Comparison of ENCODE assay signal across 36 cellular contexts in genomic region chr2:152162141-152162540, GRCh38. TPM values are rescaled to one million over a fixed set of nuclear protein-coding genes. Genes with fewer than 3 reads are reported as not detected.
DNase-seq lines count a peak whose midpoint lies in the region; ATAC-seq, FAIRE-seq and TF ChIP-seq lines count a peak whose summit lies in the region.
"Had no signal": no experiment of that assay in that cellular context is flagged by ENCODE, and none has a peak within 500 bp of the region (broad histone marks: within the 10 kb centered on the region; RNA-seq: fewer than 3 reads in every experiment).

No MANE protein-coding gene starts in this region.

- peaks cover 55% of the 10 kb centered on the region for H3K36me3 Mint-ChIP-seq in nephron (ENCODE audit: low read depth)
- peaks cover 20 to 29% of the 10 kb centered on the region in 2 donors for H3K36me3 Mint-ChIP-seq in stimulated activated naive B cell treated with anti-CD40 and anti-IgM and Interleukin-4, amounts not matched to agents 10 μg/mL and 1 μg/mL and 100 μg/mL, for 72 hours
- H3K36me3 Mint-ChIP-seq in CD8-positive, alpha-beta memory T cell: peaks cover 6 to 18% (median 12%) of the 10 kb centered on the region in 3 donors
- peaks cover 20% of the 10 kb centered on the region for H3K36me3 Mint-ChIP-seq in activated CD8-positive, alpha-beta T cell treated with anti-CD3 and anti-CD28 coated beads, Interleukin-2, amount 10 ng/mL, durations not matched to agents 7 days and 5 days (ENCODE audit: low read depth)

- POLR2A ChIA-PET in HepG2 (lab: Yijun Ruan, JAX): no interaction called here
- POLR2A ChIA-PET in K562 (lab: Yijun Ruan, JAX): interaction anchor here (0.6 to 0.7 kb wide), 2 partner anchors 24 to 173 kb away, joined by 3 to 4 read pairs; no protein-coding TSS in a partner anchor
- POLR2A ChIA-PET in CD8-positive, alpha-beta memory T cell (lab: Charles Lee): no interaction called here
- POLR2A ChIA-PET in activated CD8-positive, alpha-beta T cell treated with anti-CD3 and anti-CD28 coated beads, Interleukin-2, amount 10 ng/mL, durations not matched to agents 7 days and 5 days (lab: Charles Lee): no interaction called here

- peaks cover 32% of the 10 kb centered on the region for H3K9me3 Mint-ChIP-seq in nephron
- H3K9me3 Mint-ChIP-seq in stimulated activated naive B cell treated with anti-CD40 and anti-IgM and Interleukin-4, amounts not matched to agents 10 μg/mL and 1 μg/mL and 100 μg/mL, for 72 hours: peaks cover 5% of the 10 kb centered on the region in 2 donors
- peaks cover 0 to 1% (median 0%) of the 10 kb centered on the region in 5 donors for H3K9me3 Mint-ChIP-seq in CD8-positive, alpha-beta memory T cell
- H3K9me3 Mint-ChIP-seq in activated CD8-positive, alpha-beta T cell treated with anti-CD3 and anti-CD28 coated beads, Interleukin-2, amount 10 ng/mL, durations not matched to agents 7 days and 5 days (ENCODE audit: insufficient read depth): peaks cover 6% of the 10 kb centered on the region

- no peaks in the 10 kb centered on the region for H3K36me3 ChIP-seq in HepG2 (replicated peaks in 1 of 2; ENCODE audit: control insufficient read depth in 1 of 2, insufficient read depth in 2 of 2, low read length in 2 of 2)
- H3K36me3 ChIP-seq in right lobe of liver: no peaks in the 10 kb centered on the region
- no peaks in the 10 kb centered on the region for H3K36me3 ChIP-seq in K562 (ENCODE audit: control insufficient read depth, insufficient read depth, low read length)
- H3K36me3 ChIP-seq in CD8-positive, alpha-beta memory T cell (ENCODE audit: insufficient read depth, low read length): no peaks in the 10 kb centered on the region
- H3K36me3 ChIP-seq: BE2C had no signal

- H2AFZ ChIP-seq in HepG2 (ENCODE audit: low read length): no peak overlapping the region
- no peak overlapping the region for H2AFZ ChIP-seq in K562 (ENCODE audit: low read depth, low read length)

- peaks cover 18% of the 10 kb centered on the region for H3K4me1 Mint-ChIP-seq in nephron
- peaks cover 13 to 34% of the 10 kb centered on the region in 2 donors for H3K4me1 Mint-ChIP-seq in stimulated activated naive B cell treated with anti-CD40 and anti-IgM and Interleukin-4, amounts not matched to agents 10 μg/mL and 1 μg/mL and 100 μg/mL, for 72 hours
- peaks cover 33 to 48% (median 45%) of the 10 kb centered on the region in 3 donors for H3K4me1 Mint-ChIP-seq in CD8-positive, alpha-beta memory T cell
- H3K4me1 Mint-ChIP-seq in activated CD8-positive, alpha-beta T cell treated with anti-CD3 and anti-CD28 coated beads, Interleukin-2, amount 10 ng/mL, durations not matched to agents 7 days and 5 days (ENCODE audit: low read depth): peaks cover 7% of the 10 kb centered on the region

- intact Hi-C loops in HepG2 (cut with micrococcal nuclease; ENCODE audit: unreplicated experiment) (no loop called here), right lobe of liver (cut with DNase I) (no loop called here), K562 (cut with micrococcal nuclease) (no loop called here)

- TF ChIP-seq EP300 in HepG2 (IDR thresholded peaks at IDR 0.05; ENCODE audit: low read depth in 2 of 2, low read length in 2 of 2) (no peak), HepG2 (CRISPR knock-in tag; IDR thresholded peaks at IDR 0.05; ENCODE audit: borderline replicate concordance) (no peak), K562 (IDR thresholded peaks at IDR 0.05; ENCODE audit: low read length) (no peak)

- no peak overlapping the region for H3K4me3 Mint-ChIP-seq in nephron
- no peak overlapping the region for H3K4me3 Mint-ChIP-seq in stimulated activated naive B cell treated with anti-CD40 and anti-IgM and Interleukin-4, amounts not matched to agents 10 μg/mL and 1 μg/mL and 100 μg/mL, for 72 hours
- no peak overlapping the region for H3K4me3 Mint-ChIP-seq in CD8-positive, alpha-beta memory T cell
- H3K4me3 Mint-ChIP-seq in activated CD8-positive, alpha-beta T cell treated with anti-CD3 and anti-CD28 coated beads, Interleukin-2, amount 10 ng/mL, durations not matched to agents 7 days and 5 days: no peak overlapping the region
- H3K4me3 Mint-ChIP-seq: B cell; CD14-positive monocyte; CD4-positive, alpha-beta memory T cell; CD4-positive, alpha-beta T cell; CD4-positive, CD25-positive, alpha-beta regulatory T cell; CD8-positive, alpha-beta T cell had no signal

- in situ Hi-C loops in HepG2 (cut with HindIII; ENCODE audit: extremely low pct_ligation_motif_present, low pct_unique_long_range_greater_than_20kb) (no loop called here), K562 (cut with MboI) (no loop called here)

- H3K9ac ChIP-seq in HepG2 (ENCODE audit: insufficient read depth, low read depth, low read length): no peak overlapping the region
- no peak overlapping the region for H3K9ac ChIP-seq in K562 (ENCODE audit: insufficient read depth in 1 of 2, low read depth in 2 of 2, low read length in 2 of 2)
- H3K9ac ChIP-seq: BLaER1; BLaER1 treated with 17β-estradiol and CSF1 and Interleukin-3, amounts not matched to agents 10 nM and 100 nM had no signal

- no peak for TF ChIP-seq RAD21 in HepG2 (CRISPR knock-in tag; IDR thresholded peaks at IDR 0.05)
- TF ChIP-seq RAD21 in K562 (CRISPR knock-in tag; conservative IDR thresholded peaks at IDR 0.05 in 1 of 2, IDR thresholded peaks at IDR 0.05 in 1 of 2): no peak

- TF ChIP-seq POLR2A in HepG2 (IDR thresholded peaks at IDR 0.05; ENCODE audit: insufficient read depth in 1 of 2, low read depth in 2 of 2, low read length in 2 of 2): no peak
- TF ChIP-seq POLR2A in right lobe of liver (IDR thresholded peaks at IDR 0.05): no peak
- no peak for TF ChIP-seq POLR2A in K562 (conservative IDR thresholded peaks at IDR 0.05)

- H3K9me1 ChIP-seq in K562 (ENCODE audit: control insufficient read depth, insufficient read depth, low read length): no peaks in the 10 kb centered on the region

- H3K27ac ChIP-seq in HepG2 (ENCODE audit: extremely low read length, insufficient read depth, low read length) (no peak overlapping the region), right lobe of liver (no peak overlapping the region), K562 (ENCODE audit: extremely low read depth, low read depth, low read length) (no peak overlapping the region)
- no peak overlapping the region for H3K27ac ChIP-seq in CD8-positive, alpha-beta memory T cell (ENCODE audit: low read depth, low read length)
- H3K27ac ChIP-seq: 22Rv1; A549; BLaER1; BLaER1 treated with 17β-estradiol and CSF1 and Interleukin-3, amounts not matched to agents 10 nM and 100 nM; C4-2B had no signal

- H3K4me2 ChIP-seq in HepG2 (ENCODE audit: low read depth, low read length) (no peak overlapping the region), K562 (ENCODE audit: insufficient read depth, low read length) (no peak overlapping the region)
- H3K4me2 ChIP-seq: A549; BLaER1; BLaER1 treated with 17β-estradiol and CSF1 and Interleukin-3, amounts not matched to agents 10 nM and 100 nM had no signal

- H3K9me3 ChIP-seq in HepG2 (ENCODE audit: low read length) (peaks cover 8% of the 10 kb centered on the region), right lobe of liver (no peaks in the 10 kb centered on the region), K562 (replicated peaks; ENCODE audit: control insufficient read depth, insufficient read depth, low read depth, low read length) (no peaks in the 10 kb centered on the region)
- H3K9me3 ChIP-seq in CD8-positive, alpha-beta memory T cell (ENCODE audit: low read length): no peaks in the 10 kb centered on the region
- H3K9me3 ChIP-seq: BE2C had no signal

- BruUV-seq in HepG2 (replicated peaks; lab: Mats Ljungman, UMichigan) (no TSS peak), K562 (replicated peaks; lab: Mats Ljungman, UMichigan) (no TSS peak)

- ATAC-seq in HepG2 (no peak), right lobe of liver (no peak), K562 (no peak)
- no peak for ATAC-seq in stimulated activated naive B cell treated with anti-CD40 and anti-IgM and Interleukin-4, amounts not matched to agents 10 μg/mL and 1 μg/mL and 100 μg/mL, for 72 hours (replicated peaks)
- no peak for ATAC-seq in activated CD8-positive, alpha-beta T cell treated with anti-CD3 and anti-CD28 coated beads, Interleukin-2, amount 10 ng/mL, durations not matched to agents 7 days and 5 days
- ATAC-seq: A549; CD8-positive, alpha-beta T cell had no signal

- H3K79me2 ChIP-seq in HepG2 (ENCODE audit: insufficient read depth, low read length) (peaks cover 39% of the 10 kb centered on the region), K562 (ENCODE audit: control insufficient read depth, insufficient read depth, low read length) (peaks cover 19% of the 10 kb centered on the region)

- no peak overlapping the region for H3K4me3 ChIP-seq in HepG2 (replicated peaks in 1 of 3; ENCODE audit: insufficient read depth in 1 of 3, low read depth in 2 of 3, low read length in 3 of 3)
- no peak overlapping the region for H3K4me3 ChIP-seq in right lobe of liver
- H3K4me3 ChIP-seq in K562: no peak overlapping the region
- H3K4me3 ChIP-seq in CD8-positive, alpha-beta memory T cell (ENCODE audit: low read length): no peak overlapping the region
- H3K4me3 ChIP-seq: A549; BLaER1; BLaER1 treated with 17β-estradiol and CSF1 and Interleukin-3, amounts not matched to agents 10 nM and 100 nM had no signal

- WGBS in HepG2 (ENCODE audit: low lambda C conversion rate): 97% methylated on average over 3 of the region's 3 CpGs
- 92% methylated on average over 2 of the region's 3 CpGs for WGBS in right lobe of liver (ENCODE audit: insufficient coverage, low coverage, low lambda C conversion rate, missing lambda C conversion rate)
- 98% methylated on average over 3 of the region's 3 CpGs for WGBS in K562 (ENCODE audit: insufficient coverage, low coverage, missing lambda C conversion rate)

- peaks cover 8% of the 10 kb centered on the region for H3K4me1 ChIP-seq in HepG2 (ENCODE audit: insufficient read depth, low read length)
- peaks cover 0 to 10% (median 1%) of the 10 kb centered on the region in 4 donors for H3K4me1 ChIP-seq in right lobe of liver
- H3K4me1 ChIP-seq in K562 (replicated peaks in 1 of 2; ENCODE audit: control insufficient read depth in 2 of 2, insufficient read depth in 2 of 2, low read length in 2 of 2): peaks cover 2 to 8% of the 10 kb centered on the region in 2 experiments; a peak in 4 of 5 replicates
- peaks cover 2% of the 10 kb centered on the region for H3K4me1 ChIP-seq in CD8-positive, alpha-beta memory T cell (ENCODE audit: insufficient read depth, low read length)
- H3K4me1 ChIP-seq: BE2C had no signal

- H3K27ac Mint-ChIP-seq in nephron: peak overlapping the region in 2 of 3 experiments; percentile 33 to 92
- peak overlapping the region; percentile 14 for H3K27ac Mint-ChIP-seq in stimulated activated naive B cell treated with anti-CD40 and anti-IgM and Interleukin-4, amounts not matched to agents 10 μg/mL and 1 μg/mL and 100 μg/mL, for 72 hours
- H3K27ac Mint-ChIP-seq in CD8-positive, alpha-beta memory T cell: peak overlapping the region in 1 of 8 donors; percentile 82
- no peak overlapping the region for H3K27ac Mint-ChIP-seq in activated CD8-positive, alpha-beta T cell treated with anti-CD3 and anti-CD28 coated beads, Interleukin-2, amount 10 ng/mL, durations not matched to agents 7 days and 5 days
- H3K27ac Mint-ChIP-seq: B cell; CD4-positive, alpha-beta T cell; CD4-positive, CD25-positive, alpha-beta regulatory T cell had no signal

- TF ChIP-seq CTCF in HepG2 (CRISPR knock-in tag; IDR thresholded peaks at IDR 0.05): no peak
- no peak for TF ChIP-seq CTCF in right lobe of liver (IDR thresholded peaks at IDR 0.05)
- TF ChIP-seq CTCF in K562 (IDR thresholded peaks at IDR 0.05 in 2 of 3, conservative IDR thresholded peaks at IDR 0.05 in 1 of 3; ENCODE audit: insufficient read depth in 2 of 3, low read depth in 1 of 3, low read length in 3 of 3): no peak
- TF ChIP-seq CTCF in nephron (IDR thresholded peaks at IDR 0.05; ENCODE audit: unreplicated experiment in 3 of 3): no peak

- H4K20me1 ChIP-seq in HepG2 (ENCODE audit: insufficient read depth, low read length): no peaks in the 10 kb centered on the region
- 0 out of 2 replicates have a peak, but pooled peaks cover 3% of the 10 kb centered on the region for H4K20me1 ChIP-seq in K562 (replicated peaks; ENCODE audit: control insufficient read depth, insufficient read depth, low read length)

- CTCF ChIA-PET in HepG2 (lab: Yijun Ruan, JAX; ENCODE audit: low intra/inter-chr PET ratio, low total read pairs) (no interaction called here), K562 (lab: Yijun Ruan, JAX; ENCODE audit: low intra/inter-chr PET ratio) (no interaction called here)
- CTCF ChIA-PET in CD8-positive, alpha-beta memory T cell (lab: Charles Lee): no interaction called here
- CTCF ChIA-PET in activated CD8-positive, alpha-beta T cell treated with anti-CD3 and anti-CD28 coated beads, Interleukin-2, amount 10 ng/mL, durations not matched to agents 7 days and 5 days (lab: Charles Lee): interaction anchor here (0.9 kb wide), 2 partner anchors 63 to 474 kb away, joined by 3 read pairs; partner anchors contain the start of gene CACNB4

- no peak for DNase-seq in HepG2 (ENCODE audit: low spot score)
- no peak for DNase-seq in right lobe of liver
- no peak for DNase-seq in K562 (ENCODE audit: extremely low read depth in 1 of 4, low spot score in 3 of 4)
- no peak for DNase-seq in stimulated activated naive B cell treated with anti-CD40 and anti-IgM and Interleukin-4, amounts not matched to agents 10 μg/mL and 1 μg/mL and 100 μg/mL, for 72 hours
- no peak for DNase-seq in urothelium cell line (ENCODE audit: low spot score)
- no peak for DNase-seq in CD8-positive, alpha-beta memory T cell
- DNase-seq in activated CD8-positive, alpha-beta T cell treated with anti-CD3 and anti-CD28 coated beads, Interleukin-2, amount 10 ng/mL, durations not matched to agents 7 days and 5 days: no peak
- DNase-seq: 8988T; ACHN; AML-193; BE2C; C1 segment of cervical spinal cord; Caco-2; Calu3; CD4-positive, alpha-beta memory T cell; CD4-positive, alpha-beta T cell; CD4-positive, CD25-positive, alpha-beta regulatory T cell; CD8-positive, alpha-beta T cell; COR-L47; DMS 273 treated with DMSO at 0.1 percent for 48 hours; DMS153; DMS53; DMS79; DMS79 treated with DMSO at 0.1 percent for 48 hours; DND-41; EL had no signal

- H3K27me3 Mint-ChIP-seq in nephron (ENCODE audit: low read depth): no peaks in the 10 kb centered on the region
- H3K27me3 Mint-ChIP-seq in stimulated activated naive B cell treated with anti-CD40 and anti-IgM and Interleukin-4, amounts not matched to agents 10 μg/mL and 1 μg/mL and 100 μg/mL, for 72 hours: no peaks in the 10 kb centered on the region
- H3K27me3 Mint-ChIP-seq in CD8-positive, alpha-beta memory T cell: no peaks in the 10 kb centered on the region
- no peaks in the 10 kb centered on the region for H3K27me3 Mint-ChIP-seq in activated CD8-positive, alpha-beta T cell treated with anti-CD3 and anti-CD28 coated beads, Interleukin-2, amount 10 ng/mL, durations not matched to agents 7 days and 5 days (ENCODE audit: low read depth)
- H3K27me3 Mint-ChIP-seq: B cell; CD4-positive, alpha-beta memory T cell; CD4-positive, alpha-beta T cell; CD4-positive, CD25-positive, alpha-beta regulatory T cell had no signal

- no peak for FAIRE-seq in HepG2 (lab: Jason Lieb, UNC)
- no peak for FAIRE-seq in K562 (lab: Jason Lieb, UNC)
- no peak for FAIRE-seq in urothelium cell line (lab: Jason Lieb, UNC)
- FAIRE-seq: A204.1, A549, D721Med had no signal

- H3K27me3 ChIP-seq in HepG2 (ENCODE audit: control insufficient read depth in 1 of 2, insufficient read depth in 2 of 2, low read length in 2 of 2) (no peaks in the 10 kb centered on the region), right lobe of liver (no peaks in the 10 kb centered on the region), K562 (ENCODE audit: control insufficient read depth in 2 of 2, insufficient read depth in 2 of 2, low read length in 2 of 2) (no peaks in the 10 kb centered on the region)
- no peaks in the 10 kb centered on the region for H3K27me3 ChIP-seq in CD8-positive, alpha-beta memory T cell (ENCODE audit: insufficient read depth, low read length, poor library complexity, severe bottlenecking)
- H3K27me3 ChIP-seq: BE2C; BLaER1; BLaER1 treated with 17β-estradiol and CSF1 and Interleukin-3, amounts not matched to agents 10 nM and 100 nM had no signal

RNA-seq across cellular contexts. Expression of gene STAM2, which starts 13.4 kb away (rescaled TPM):
- 24.1 and 29.2 TPM in 2 replicates for total RNA-seq in HepG2 (2016; rRNA removed; fragmentation: Illumina TruSeq; extraction: Trizol)
- 9.6 and 10.8 TPM in 2 replicates for total RNA-seq in HepG2 (2016; cell fraction: cytosol; rRNA removed; fragmentation: Illumina TruSeq; extraction: Trizol; ENCODE audit: low read depth)
- total RNA-seq in HepG2 (2016; cell fraction: insoluble cytoplasmic fraction; rRNA removed; fragmentation: Illumina TruSeq; extraction: Trizol): 23.1 and 32.1 TPM in 2 replicates
- total RNA-seq in HepG2 (2016; cell fraction: membrane; rRNA removed; fragmentation: Illumina TruSeq; extraction: Trizol): 10.5 and 11.3 TPM in 2 replicates
- total RNA-seq in HepG2 (2016; cell fraction: nucleus; rRNA removed; fragmentation: Illumina TruSeq; extraction: Trizol): 20.7 and 24.7 TPM in 2 replicates
- 12.6 and 14.7 TPM in 2 replicates for polyA plus RNA-seq in HepG2 (2011; rRNA removed)
- 4.3 and 6.5 TPM in 2 replicates for polyA plus RNA-seq in HepG2 (2011; cell fraction: cytosol; rRNA removed)
- 12.5 and 14.1 TPM in 2 replicates for polyA plus RNA-seq in HepG2 (2011; cell fraction: nucleus; rRNA removed)
- polyA plus RNA-seq in HepG2 (2012): 8.5 and 10.2 TPM in 2 replicates
- 1.3 and 1.4 TPM in 2 replicates for polyA plus RNA-seq in HepG2 (2016; cell fraction: cytosol; fragmentation: Illumina TruSeq; extraction: Trizol; ENCODE audit: low read depth)
- polyA plus RNA-seq in HepG2 (2016; cell fraction: insoluble cytoplasmic fraction; fragmentation: Illumina TruSeq; extraction: Trizol; ENCODE audit: low read depth): 16.8 and 16.9 TPM in 2 replicates
- 1.7 and 1.9 TPM in 2 replicates for polyA plus RNA-seq in HepG2 (2016; cell fraction: membrane; fragmentation: Illumina TruSeq; extraction: Trizol; ENCODE audit: low read depth)
- polyA plus RNA-seq in HepG2 (2016; cell fraction: nucleus; fragmentation: Illumina TruSeq; extraction: Trizol; ENCODE audit: insufficient read depth, low read depth): 18.3 and 23.4 TPM in 2 replicates
- 11.8 and 17.5 TPM in 2 replicates for polyA minus RNA-seq in HepG2 (2011; rRNA and poly(A)+ RNA removed; ENCODE audit: low replicate concordance)
- 16.4 and 23.1 TPM in 2 replicates for polyA minus RNA-seq in HepG2 (2011; cell fraction: cytosol; rRNA and poly(A)+ RNA removed)
- polyA minus RNA-seq in HepG2 (2011; cell fraction: nucleus; rRNA and poly(A)+ RNA removed): 34.6 and 39.1 TPM in 2 replicates
- 10 to 100 TPM; 12.1 to 18.6 (median 14.2) TPM for total RNA-seq in right lobe of liver
- total RNA-seq in K562 (2011; cell fraction: chromatin; rRNA removed; ENCODE audit: low replicate concordance): 12.1 and 32.6 TPM in 2 replicates
- 4.0 and 6.4 TPM in 2 replicates for total RNA-seq in K562 (2011; cell fraction: nucleolus; rRNA removed)
- 12.7 and 19.8 TPM in 2 replicates for total RNA-seq in K562 (2011; cell fraction: nucleoplasm; rRNA removed)
- 6.9 and 7.5 TPM in 2 replicates for total RNA-seq in K562 (2014; rRNA removed)
- 11.6 and 14.3 TPM in 2 replicates for total RNA-seq in K562 (2014; rRNA removed; fragmentation: Illumina TruSeq; extraction: Trizol)
- 13.9 and 14.5 TPM in 2 replicates for total RNA-seq in K562 (2015; rRNA removed; fragmentation: Illumina TruSeq; extraction: Trizol)
- total RNA-seq in K562 (2021): 9.8 and 11.6 TPM in 2 replicates
- 11.0 and 13.2 TPM in 2 replicates for polyA plus RNA-seq in K562 (2011; rRNA removed)
- polyA plus RNA-seq in K562 (2011; cell fraction: cytosol; rRNA removed): 5.0 and 5.3 TPM in 2 replicates
- 11.6 and 16.8 TPM in 2 replicates for polyA plus RNA-seq in K562 (2011; cell fraction: nucleus; rRNA removed)
- 4.9 and 6.5 TPM in 2 replicates for polyA plus RNA-seq in K562 (2012)
- 7.3 and 8.7 TPM in 2 replicates for polyA plus RNA-seq in K562 (2014; fragmentation: Illumina TruSeq; extraction: Trizol)
- 1 to 10 TPM; 4.5 to 5.4 TPM for polyA plus RNA-seq in K562 (2014; fragmentation: Nextera tagmentation; extraction: Ambion mirVana)
- polyA plus RNA-seq in K562 (2014; rRNA removed): 6.9 and 8.4 TPM in 2 replicates
- 15.2 and 20.8 TPM in 2 replicates for polyA minus RNA-seq in K562 (2011; rRNA and poly(A)+ RNA removed)
- 9.8 and 10.5 TPM in 2 replicates for polyA minus RNA-seq in K562 (2011; cell fraction: cytosol; rRNA and poly(A)+ RNA removed)
- polyA minus RNA-seq in K562 (2011; cell fraction: nucleus; rRNA and poly(A)+ RNA removed): 7.5 and 14.4 TPM in 2 replicates
- total RNA-seq in CD8-positive, alpha-beta memory T cell: 10 to 100 TPM; 19.6 to 19.8 TPM
- 3.7 TPM for polyA plus RNA-seq in CD8-positive, alpha-beta memory T cell
- 10 to 100 TPM; 15.5 to 17.5 TPM for total RNA-seq in activated CD8-positive, alpha-beta T cell treated with anti-CD3 and anti-CD28 coated beads, Interleukin-2, amount 10 ng/mL, durations not matched to agents 7 days and 5 days

Comparison
In these comparisons a context has a peak if more than half of its experiments do, and no peak if none do; other contexts are left out.
1. Of the 241 proteins assayed by ChIP-seq in both HepG2 and K562: peak only in HepG2: none; only in K562: none; in both: ZNF121; in neither: 240.